Comparison of ENCODE assay signal across 22 cellular contexts in the genomic region with DNA sequence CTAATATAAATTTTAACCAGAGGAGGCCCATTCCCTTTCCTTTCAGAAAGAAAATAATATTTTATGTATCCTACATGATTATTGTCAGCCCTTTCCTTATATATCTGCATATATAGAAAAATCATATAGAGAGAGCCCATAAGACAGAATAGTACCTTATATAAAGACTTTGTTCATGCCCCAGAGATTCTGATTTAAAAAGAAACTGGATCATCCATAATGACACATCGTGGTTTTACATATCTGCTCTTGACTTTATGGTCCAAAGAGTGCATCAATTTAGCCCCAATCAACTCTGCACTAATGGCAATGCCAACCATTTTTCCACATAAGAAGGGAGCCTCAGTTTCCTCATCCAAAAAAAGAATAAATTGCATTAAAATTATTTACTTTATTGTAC.
"Had no signal": no experiment of that assay in that cellular context is flagged by ENCODE, and none has a peak within 500 bp of the region (broad histone marks: within the 10 kb centered on the region; RNA-seq: fewer than 3 reads in every experiment).

No MANE protein-coding gene starts in this region.

- ATAC-seq: HepG2 had no signal

- DNase-seq: IMR-90, Karpas-422, KG1, MG63, NCI-H1092, NCI-H1105 treated with DMSO at 0.1 percent for 48 hours, NCI-H1417 treated with DMSO at 0.1 percent for 48 hours, NCI-H146, NCI-H1694 treated with DMSO at 0.1 percent for 48 hours, NCI-H1930, NCI-H2081, NCI-H2171, NCI-H226, NCI-H446, NCI-H510A, NCI-H524 treated with DMSO at 0.1 percent for 48 hours, NCI-H69, NCI-H774, Right ventricle myocardium superior, RPMI8226, SIG-M5 had no signal
